ENCODE assay signal across 8 cellular contexts in genomic region chr4:128811571-128812359, GRCh38. TPM values are rescaled to one million over a fixed set of nuclear protein-coding genes. Genes with fewer than 3 reads are reported as not detected.
A peak's percentile ranks its signal among the peaks of the same experiment; 100 is the strongest.
DNase-seq lines count a peak whose midpoint lies in the region; ATAC-seq and TF ChIP-seq lines count a peak whose summit lies in the region.

No MANE protein-coding gene starts in this region.

- TF ChIP-seq CTCF in parathyroid adenoma (IDR thresholded peaks at IDR 0.05) (no peak), transverse colon (IDR thresholded peaks at IDR 0.05) (no peak)

- H3K9ac ChIP-seq in parathyroid adenoma = no peak overlapping the region

- H3K4me3 ChIP-seq in parathyroid adenoma (ENCODE audit: low read depth, low read length) (peak overlapping the region; percentile 97), transverse colon (peak overlapping the region; percentile 60 to 86 (median 74))

- TF ChIP-seq EP300 in transverse colon (IDR thresholded peaks at IDR 0.05; ENCODE audit: low read depth) = no peak

- peak overlapping the region; percentile 93 for H3K4me2 ChIP-seq in parathyroid adenoma (ENCODE audit: low read length)

- no peaks in the 10 kb centered on the region for H3K4me1 ChIP-seq in parathyroid adenoma
- peaks cover 0 to 16% (median 11%) of the 10 kb centered on the region in 4 donors for H3K4me1 ChIP-seq in transverse colon

- no peaks in the 10 kb centered on the region for H3K36me3 ChIP-seq in parathyroid adenoma (ENCODE audit: control insufficient read depth, insufficient read depth, low read length)
- no peaks in the 10 kb centered on the region for H3K36me3 ChIP-seq in transverse colon

- H3K79me2 ChIP-seq in parathyroid adenoma = peaks cover 3% of the 10 kb centered on the region

- H2AFZ ChIP-seq in parathyroid adenoma = peak overlapping the region; percentile 79

- H3K27ac ChIP-seq in parathyroid adenoma = peak overlapping the region; percentile 94
- peak overlapping the region; percentile 92 to 98 (median 96) for H3K27ac ChIP-seq in transverse colon

- TF ChIP-seq POLR2A in GM10847 (IDR thresholded peaks at IDR 0.05; ENCODE audit: extremely low read depth, insufficient read length) (peak; percentile 74), transverse colon (IDR thresholded peaks at IDR 0.05) (peak; percentile 63)

- H3K27me3 ChIP-seq in parathyroid adenoma (ENCODE audit: control insufficient read depth, insufficient read depth, low read length) (no peaks in the 10 kb centered on the region), transverse colon (no peaks in the 10 kb centered on the region)

- no peaks in the 10 kb centered on the region for H3K9me3 ChIP-seq in parathyroid adenoma (ENCODE audit: control insufficient read depth, low read length)
- H3K9me3 ChIP-seq in transverse colon = no peaks in the 10 kb centered on the region

- H3K27ac Mint-ChIP-seq in activated naive CD8-positive, alpha-beta T cell = peak overlapping the region; percentile 84

- H3K27me3 Mint-ChIP-seq in activated naive CD8-positive, alpha-beta T cell = no peaks in the 10 kb centered on the region

- peaks cover 36% of the 10 kb centered on the region for H3K4me1 Mint-ChIP-seq in activated naive CD8-positive, alpha-beta T cell (ENCODE audit: low read depth)

- DNase-seq in NCI-H1048 (lab: John Stamatoyannopoulos, UW) = peak; percentile 72
- peak; percentile 95 for DNase-seq in Right ventricle myocardium inferior (ENCODE audit: missing footprints)
- peak; percentile 90 for DNase-seq in transverse colon

- ATAC-seq in HG02610 (IDR thresholded peaks at IDR 0.05; ENCODE audit: unreplicated experiment) (peak; percentile 55), SK-N-SH treated with all-trans-retinoic acid at 6 μM for 48 hours (peak; percentile 61), Right ventricle myocardium inferior (peak; percentile 77)

- peak overlapping the region; percentile 87 for H3K4me3 Mint-ChIP-seq in activated naive CD8-positive, alpha-beta T cell

- 0% methylated on average over 71 of the region's 108 CpGs; no CpG with 5 or more reads in 1 of the 2 donors for WGBS in transverse colon (ENCODE audit: low coverage in 1 of 2), 2 donors

- intact Hi-C loops in Right ventricle myocardium inferior (cut with DNase I) (loop anchor here (2.0 to 10.0 kb wide), 7 partner anchors 23 to 525 kb away; partner anchors contain the start of genes C4orf33, PGRMC2 and SCLT1), transverse colon (cut with DNase I; ENCODE audit: low total_unique reads) (loop anchor here (10.0 kb wide), 1 partner anchor 357 kb away; no protein-coding TSS in a partner anchor)

- no peaks in the 10 kb centered on the region for H3K9me3 Mint-ChIP-seq in activated naive CD8-positive, alpha-beta T cell (ENCODE audit: low read depth)

- in situ Hi-C loops in transverse colon (cut with MboI; ENCODE audit: low pct_ligation_motif_present in 1 of 4, low pct_unique_long_range_greater_than_20kb in 1 of 4, low sequenced_read_pairs in 3 of 4) = loop anchor here in 2 of 4 donors (25.0 kb wide), 4 partner anchors 224 to 524 kb away; partner anchors contain the start of genes C4orf33 (in 1 of the 2), PGRMC2 (in 1 of the 2) and SCLT1 (in 1 of the 2)

- peaks cover 2% of the 10 kb centered on the region for H3K36me3 Mint-ChIP-seq in activated naive CD8-positive, alpha-beta T cell

TF ChIP-seq in SK-N-SH treated with all-trans-retinoic acid at 6 μM for 48 hours, 23 proteins besides CTCF, POLR2A, EP300 and RAD21:
- TF ChIP-seq PATZ1 (CRISPR knock-in tag; IDR thresholded peaks at IDR 0.05; ENCODE audit: borderline replicate concordance) (0 out of 2 replicates have a peak, but pooled peaks have one; percentile 46), ZNF565 (CRISPR knock-in tag; conservative IDR thresholded peaks at IDR 0.05; ENCODE audit: low read depth) (no peak)

RNA-seq across cellular contexts. Expression of gene JADE1, which starts 2.3 kb away (rescaled TPM):
- total RNA-seq in Right ventricle myocardium inferior = 24.3 TPM
- 10 to 100 TPM in 3 of 4 donors, 1 to 10 TPM in 1; 7.8 to 15.9 (median 13.9) TPM for total RNA-seq in transverse colon

Comparison
In these comparisons a context has a peak if more than half of its experiments do, and no peak if none do; other contexts are left out.
1. Peak in every context shown above with its lines: DNase-seq, ATAC-seq, H3K4me3 ChIP-seq and H3K27ac ChIP-seq.